Comparison of ENCODE assay signal across 1 cellular context in genomic region chr1:153404768-153405167, GRCh38.
A peak's percentile ranks its signal among the peaks of the same experiment; 100 is the strongest.
TF ChIP-seq lines count a peak whose summit lies in the region.

No MANE protein-coding gene starts in this region.

TF ChIP-seq in IMR-90, 13 proteins besides CTCF, POLR2A, EP300 and RAD21:
- 0 out of 2 replicates have a peak, but pooled peaks have one; percentile 5 for TF ChIP-seq USF2 (IDR thresholded peaks at IDR 0.05; ENCODE audit: low read depth, low read length)
- TF ChIP-seq MAZ (IDR thresholded peaks at IDR 0.05; ENCODE audit: borderline replicate concordance, low read depth, low read length) = no peak
TF ChIP-seq in IMR-90: peak in this region for 1.
